8 cellular contexts compared by ENCODE assay signal in the genomic region with DNA sequence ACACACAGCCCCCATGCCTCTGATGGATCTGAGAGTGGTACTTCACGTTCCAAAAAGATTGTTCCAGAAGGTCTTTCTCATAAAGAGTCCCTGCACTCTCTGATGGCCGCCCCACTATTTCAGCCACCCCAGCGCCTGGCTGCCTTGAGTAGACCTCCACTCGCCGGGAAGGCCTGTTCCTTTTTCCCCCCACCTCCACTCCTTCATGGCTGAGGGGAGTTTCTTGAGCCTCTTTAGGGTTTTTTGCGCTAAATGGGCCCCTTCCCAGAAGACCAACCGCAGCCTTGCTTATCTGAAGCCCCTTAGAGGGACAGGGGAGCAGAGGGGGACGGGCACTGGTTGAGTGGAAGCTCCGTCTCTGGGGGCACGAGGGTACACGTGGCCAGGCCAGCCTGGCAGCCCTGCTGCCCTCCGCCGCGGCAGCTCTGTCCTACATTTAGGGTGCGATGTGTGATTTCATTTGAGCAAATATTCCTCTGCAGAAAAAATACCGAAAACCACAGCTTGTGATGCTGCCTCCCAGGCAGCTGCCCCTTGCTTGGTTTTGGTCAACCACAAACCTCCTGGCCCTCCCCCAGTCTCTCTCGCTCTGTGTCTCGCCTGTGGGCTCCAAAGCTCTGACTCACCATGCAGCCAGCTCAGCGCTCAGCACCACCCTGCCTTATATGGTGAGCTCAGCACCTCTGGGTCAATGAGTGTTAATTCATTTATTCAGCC.
DNase-seq lines count a peak whose midpoint lies in the region; ATAC-seq and TF ChIP-seq lines count a peak whose summit lies in the region.

No MANE protein-coding gene starts in this region.

- peaks cover 17% of the 10 kb centered on the region for H3K4me1 ChIP-seq in suprapubic skin

- intact Hi-C loops in natural killer cell (cut with micrococcal nuclease) = loop anchor here (1.0 to 5.0 kb wide), 4 partner anchors 8 to 295 kb away; partner anchors contain the start of gene CD82

- no peaks in the 10 kb centered on the region for H3K9me3 ChIP-seq in suprapubic skin

- no peaks in the 10 kb centered on the region for H3K36me3 ChIP-seq in suprapubic skin

- H3K27ac Mint-ChIP-seq in natural killer cell = peak overlapping the region; percentile 79 to 89

- H3K27ac ChIP-seq in suprapubic skin = peak overlapping the region; percentile 34

- H3K36me3 Mint-ChIP-seq in natural killer cell = no peaks in the 10 kb centered on the region

- no peak for TF ChIP-seq EP300 in suprapubic skin (IDR thresholded peaks at IDR 0.05)

- H3K4me1 Mint-ChIP-seq in natural killer cell = peaks cover 24 to 30% of the 10 kb centered on the region in 2 donors

- ATAC-seq in GM18520 (IDR thresholded peaks at IDR 0.05; ENCODE audit: unreplicated experiment) (peak; percentile 99), HG02970 (IDR thresholded peaks at IDR 0.05; ENCODE audit: low FRiP score, unreplicated experiment) (peak; percentile 97), natural killer cell (peak; percentile 95 to 97 (median 96))

- no peaks in the 10 kb centered on the region for H3K9me3 Mint-ChIP-seq in natural killer cell

- H3K4me3 ChIP-seq in epithelial cell of proximal tubule (ENCODE audit: low read depth, low read length) (no peak overlapping the region), suprapubic skin (no peak overlapping the region)

- H3K27me3 ChIP-seq in suprapubic skin = peaks cover 4% of the 10 kb centered on the region

- H3K27me3 Mint-ChIP-seq in natural killer cell (ENCODE audit: low read depth in 2 of 2) = peaks cover 62 to 83% of the 10 kb centered on the region in 2 donors

- H3K4me3 Mint-ChIP-seq in natural killer cell = peak overlapping the region; percentile 83

- no peak for TF ChIP-seq POLR2A in suprapubic skin (IDR thresholded peaks at IDR 0.05)

- 47% methylated on average over 19 of the region's 19 CpGs for WGBS in suprapubic skin

- TF ChIP-seq CTCF in epithelial cell of proximal tubule (conservative IDR thresholded peaks at IDR 0.05; ENCODE audit: low read depth, low read length) (no peak), natural killer cell (IDR thresholded peaks at IDR 0.05) (no peak), suprapubic skin (IDR thresholded peaks at IDR 0.05) (no peak)

- DNase-seq in NK-92 treated with Interleukin-12 subunit alpha and Interleukin-12 subunit beta, amount 100 ng/mL, for 24 hours (lab: John Stamatoyannopoulos, UW) = peak; percentile 96
- peak; percentile 65 for DNase-seq in activated CD8-positive, alpha-beta memory T cell treated with anti-CD3 and anti-CD28 coated beads, Interleukin-2, amount 50 U/mL, for 24 hours (ENCODE audit: extremely low read depth)
- DNase-seq in epithelial cell of proximal tubule (ENCODE audit: low read depth) (peak; percentile 94), natural killer cell (peak; percentile 83), suprapubic skin (ENCODE audit: low spot score in 2 of 2) (no peak), NCI-H510A treated with DMSO at 0.1 percent for 48 hours (lab: John Stamatoyannopoulos, UW) (no peak)

Comparison
In these comparisons a context has a peak if more than half of its experiments do, and no peak if none do; other contexts are left out.
1. DNase-seq: peak in NK-92 treated with Interleukin-12 subunit alpha and Interleukin-12 subunit beta, amount 100 ng/mL, for 24 hours (single experiment), activated CD8-positive, alpha-beta memory T cell treated with anti-CD3 and anti-CD28 coated beads, Interleukin-2, amount 50 U/mL, for 24 hours (single experiment), epithelial cell of proximal tubule (single experiment) and natural killer cell (single experiment); none in suprapubic skin (0 of 2) and NCI-H510A treated with DMSO at 0.1 percent for 48 hours (single experiment).
2. Peak in every context shown above with its lines, with median percentiles within 50 percentile points of each other: ATAC-seq.